ENCODE assay signal across 8 cellular contexts in genomic region chr15:40252438-40253178, GRCh38. TPM values are rescaled to one million over a fixed set of nuclear protein-coding genes. Genes with fewer than 3 reads are reported as not detected.
DNase-seq lines count a peak whose midpoint lies in the region; ATAC-seq and TF ChIP-seq lines count a peak whose summit lies in the region.

No MANE protein-coding gene starts in this region.

- H3K9me3 ChIP-seq in osteoblast (ENCODE audit: low read depth, low read length) = no peaks in the 10 kb centered on the region

- H3K4me1 ChIP-seq in osteoblast (ENCODE audit: insufficient read depth, low read length) = peaks cover 4% of the 10 kb centered on the region

- H3K79me2 ChIP-seq in osteoblast (ENCODE audit: insufficient read depth, low read length) = no peaks in the 10 kb centered on the region

- H3K4me2 ChIP-seq in osteoblast (ENCODE audit: insufficient read depth, low read length) = peak overlapping the region; percentile 81

- peak overlapping the region; percentile 58 for H3K4me3 ChIP-seq in fibroblast of the aortic adventitia (ENCODE audit: low read depth, low read length)
- peak overlapping the region; percentile 69 for H3K4me3 ChIP-seq in osteoblast (ENCODE audit: insufficient read depth, low read length)

- H2AFZ ChIP-seq in osteoblast (ENCODE audit: low read length) = peak overlapping the region; percentile 70

- peaks cover 51% of the 10 kb centered on the region for H3K27me3 ChIP-seq in osteoblast (ENCODE audit: insufficient read depth, low read length)

- TF ChIP-seq CTCF in VCaP (conservative IDR thresholded peaks at IDR 0.05) (no peak), fibroblast of the aortic adventitia (IDR thresholded peaks at IDR 0.05; ENCODE audit: insufficient read depth, low read length) (no peak), osteoblast (IDR thresholded peaks at IDR 0.05; ENCODE audit: extremely low read depth, low read depth, low read length) (no peak)

- no peaks in the 10 kb centered on the region for H4K20me1 ChIP-seq in osteoblast (ENCODE audit: insufficient read depth, low read length)

- H3K36me3 ChIP-seq in osteoblast (ENCODE audit: insufficient read depth, low read length) = no peaks in the 10 kb centered on the region

- DNase-seq in Right ventricle myocardium inferior (ENCODE audit: missing footprints) (peak; percentile 62), cardiac septum (ENCODE audit: low spot score) (no peak), fibroblast of the aortic adventitia (ENCODE audit: low read depth) (no peak), osteoblast (ENCODE audit: insufficient read length, low spot score, missing footprints) (peak; percentile 85), UCSD-AML1 (lab: John Stamatoyannopoulos, UW; ENCODE audit: unreplicated experiment) (no peak)

- intact Hi-C loops in Right ventricle myocardium inferior (cut with DNase I) = no loop called here
- intact Hi-C loops in cardiac septum (cut with DNase I) = no loop called here

- H3K27ac ChIP-seq in VCaP (peak overlapping the region; percentile 20; the same call in 1 of the 2 replicates), osteoblast (ENCODE audit: low read depth, low read length) (no peak overlapping the region)

- ATAC-seq in Right ventricle myocardium inferior (peak; percentile 56), GM18519 (IDR thresholded peaks at IDR 0.05; ENCODE audit: low FRiP score, unreplicated experiment) (no peak), GM18861 (IDR thresholded peaks at IDR 0.05; ENCODE audit: unreplicated experiment) (no peak)

RNA-seq across cellular contexts. Expression of gene PAK6, which starts 13.7 kb away (rescaled TPM):
- total RNA-seq in Right ventricle myocardium inferior (10.1 TPM), cardiac septum (2.6 TPM), fibroblast of the aortic adventitia (ENCODE audit: low replicate concordance) (0.09 TPM in 1 of 2 replicates, not detected in the other), osteoblast (not detected in 2 replicates)

RNA-seq across cellular contexts. Expression of gene ANKRD63, which starts 30.3 kb away (rescaled TPM):
- 0.92 TPM for total RNA-seq in Right ventricle myocardium inferior
- total RNA-seq in cardiac septum = not detected
- not detected in 2 replicates for total RNA-seq in fibroblast of the aortic adventitia (ENCODE audit: low replicate concordance)
- not detected in 2 replicates for total RNA-seq in osteoblast

RNA-seq across cellular contexts. Expression of gene PLCB2, which starts 55.1 kb away (rescaled TPM):
- total RNA-seq in Right ventricle myocardium inferior (8.2 TPM), cardiac septum (4.6 TPM), fibroblast of the aortic adventitia (ENCODE audit: low replicate concordance) (0.27 TPM in 1 of 2 replicates, not detected in the other), osteoblast (under 0.01 TPM in 2 replicates)

Comparison
In these comparisons a context has a peak if more than half of its experiments do, and no peak if none do; other contexts are left out.
1. DNase-seq: peak in Right ventricle myocardium inferior (single experiment) and osteoblast (single experiment); none in cardiac septum (single experiment), fibroblast of the aortic adventitia (single experiment) and UCSD-AML1 (single experiment).